1 cellular context compared by ENCODE assay signal in genomic region chr17:1709971-1710806, GRCh38.
TF ChIP-seq lines count a peak whose summit lies in the region.

Gene TLCD2, minus strand, starts transcription at chr17:1710377. Its CDS starts 135 bp downstream, at chr17:1710242.

TF ChIP-seq in IMR-90, 13 proteins besides CTCF, POLR2A, EP300 and RAD21 (continued from another document):
- TF ChIP-seq USF2 (IDR thresholded peaks at IDR 0.05; ENCODE audit: low read depth, low read length), result no peak
- no peak for TF ChIP-seq RFX5 (IDR thresholded peaks at IDR 0.05; ENCODE audit: low read depth, low read length)
- TF ChIP-seq CEBPB (IDR thresholded peaks at IDR 0.05; ENCODE audit: low read depth, low read length), result peak; percentile 39; the same call in 1 of the 2 replicates
- TF ChIP-seq ELK1 (IDR thresholded peaks at IDR 0.05; ENCODE audit: borderline replicate concordance, low read depth, low read length), result no peak
